ENCODE assay signal across 8 cellular contexts in genomic region chrX:47384502-47384901, GRCh38. TPM values are rescaled to one million over a fixed set of nuclear protein-coding genes. Genes with fewer than 3 reads are reported as not detected.
A peak's percentile ranks its signal among the peaks of the same experiment; 100 is the strongest.
DNase-seq lines count a peak whose midpoint lies in the region; ATAC-seq, FAIRE-seq and TF ChIP-seq lines count a peak whose summit lies in the region.

No MANE protein-coding gene starts in this region.

- no peak overlapping the region for H3K27ac ChIP-seq in SJCRH30
- H3K27ac ChIP-seq in parathyroid adenoma = no peak overlapping the region

- H3K27me3 ChIP-seq in MG63 (no peaks in the 10 kb centered on the region), SJCRH30 (no peaks in the 10 kb centered on the region), parathyroid adenoma (ENCODE audit: control insufficient read depth, insufficient read depth, low read length) (no peaks in the 10 kb centered on the region)

- no peak overlapping the region for H3K4me2 ChIP-seq in parathyroid adenoma (ENCODE audit: low read length)

- H3K79me2 ChIP-seq in parathyroid adenoma = no peaks in the 10 kb centered on the region

- H2AFZ ChIP-seq in parathyroid adenoma = peak overlapping the region; percentile 51

- H3K4me3 ChIP-seq in MG63 (no peak overlapping the region), SJCRH30 (no peak overlapping the region), parathyroid adenoma (ENCODE audit: low read depth, low read length) (peak overlapping the region; percentile 5)

- no peak for FAIRE-seq in urothelium cell line (lab: Jason Lieb, UNC)

- H3K9me3 ChIP-seq in MG63 (no peaks in the 10 kb centered on the region), SJCRH30 (replicated peaks) (no peaks in the 10 kb centered on the region), parathyroid adenoma (ENCODE audit: control insufficient read depth, low read length) (no peaks in the 10 kb centered on the region)

- DNase-seq in EH (ENCODE audit: low read depth) (peak; percentile 56), MG63 (peak; percentile 10), SJCRH30 (peak; percentile 36 to 68), globus pallidus (ENCODE audit: low spot score) (peak; percentile 72), urothelium cell line (ENCODE audit: low spot score) (peak; percentile 46)
- peak; percentile 85 for DNase-seq in activated effector memory CD4-positive, alpha-beta T cell treated with anti-CD3 and anti-CD28 coated beads, Interleukin-2, amount 50 U/mL, for 16 hours

- H3K36me3 ChIP-seq in MG63 (no peaks in the 10 kb centered on the region), SJCRH30 (no peaks in the 10 kb centered on the region), parathyroid adenoma (ENCODE audit: control insufficient read depth, insufficient read depth, low read length) (no peaks in the 10 kb centered on the region)

- no peak overlapping the region for H3K9ac ChIP-seq in parathyroid adenoma

- TF ChIP-seq CTCF in parathyroid adenoma (IDR thresholded peaks at IDR 0.05) = peak; percentile 84

- ATAC-seq in GM18907 (IDR thresholded peaks at IDR 0.05; ENCODE audit: unreplicated experiment) = no peak

- H3K4me1 ChIP-seq in SJCRH30 = no peaks in the 10 kb centered on the region
- H3K4me1 ChIP-seq in parathyroid adenoma = no peaks in the 10 kb centered on the region

RNA-seq across cellular contexts. Expression of gene ZNF157, which starts 14.1 kb away (rescaled TPM):
- total RNA-seq in MG63 (2014; rRNA removed; shearing (Covaris generic); ENCODE audit: low replicate concordance) = 2.2 TPM in 1 of 2 replicates, not detected in the other
- total RNA-seq in SJCRH30 (2014; rRNA removed; shearing (Covaris generic)) = not detected in 2 replicates

Comparison
In these comparisons a context has a peak if more than half of its experiments do, and no peak if none do; other contexts are left out.
1. DNase-seq: peak in every context shown above with its lines; median percentile 85 in activated effector memory CD4-positive, alpha-beta T cell treated with anti-CD3 and anti-CD28 coated beads, Interleukin-2, amount 50 U/mL, for 16 hours; 72 in globus pallidus; 56 in EH; 52 in SJCRH30; 46 in urothelium cell line; 10 in MG63.